8 cellular contexts compared by ENCODE assay signal in genomic region chr2:17646096-17646554, GRCh38.
A peak's percentile ranks its signal among the peaks of the same experiment; 100 is the strongest.
DNase-seq lines count a peak whose midpoint lies in the region; ATAC-seq and TF ChIP-seq lines count a peak whose summit lies in the region.

No MANE protein-coding gene starts in this region.

- no peaks in the 10 kb centered on the region for H3K36me3 ChIP-seq in Caco-2 (ENCODE audit: control insufficient read depth, insufficient read depth, low read length)

- TF ChIP-seq CTCF in Caco-2 (IDR thresholded peaks at IDR 0.05; ENCODE audit: insufficient read depth in 1 of 2, low read depth in 1 of 2, low read length in 1 of 2, severe bottlenecking in 1 of 2, unreplicated experiment in 1 of 2) (peak; percentile 74 to 76), VCaP (conservative IDR thresholded peaks at IDR 0.05) (peak; percentile 88), type B pancreatic cell (conservative IDR thresholded peaks at IDR 0.05) (peak; percentile 85)

- peak in 1 of 2 experiments; percentile 69 for DNase-seq in Caco-2
- DNase-seq in NCI-H2196 (lab: John Stamatoyannopoulos, UW; ENCODE audit: unreplicated experiment): peak; percentile 70
- DNase-seq in epithelial cell of prostate (ENCODE audit: low read depth, low spot score): peak; percentile 39
- DNase-seq in myocyte (ENCODE audit: low read depth): peak; percentile 91
- no peak for DNase-seq in type B pancreatic cell (ENCODE audit: extremely low spot score, unreplicated experiment)

- no TSS peak for BruUV-seq in Caco-2 (replicated peaks; lab: Mats Ljungman, UMichigan)

- no peaks in the 10 kb centered on the region for H3K4me1 ChIP-seq in Caco-2

- H3K36me3 Mint-ChIP-seq in Caco-2 (ENCODE audit: insufficient read depth, unreplicated experiment): peaks cover 4% of the 10 kb centered on the region
- H3K36me3 Mint-ChIP-seq in type B pancreatic cell: no peaks in the 10 kb centered on the region

- H3K27me3 ChIP-seq in Caco-2 (replicated peaks; ENCODE audit: control insufficient read depth, insufficient read depth, low read length): no peaks in the 10 kb centered on the region

- H3K9me3 Mint-ChIP-seq in Caco-2 (ENCODE audit: unreplicated experiment): no peaks in the 10 kb centered on the region
- no peaks in the 10 kb centered on the region for H3K9me3 Mint-ChIP-seq in type B pancreatic cell

- H3K4me3 ChIP-seq in Caco-2 (ENCODE audit: low read depth, low read length): no peak overlapping the region

- ATAC-seq in GM19043 (IDR thresholded peaks at IDR 0.05; ENCODE audit: low read depth, unreplicated experiment) (peak; percentile 87), HG03108 (IDR thresholded peaks at IDR 0.05; ENCODE audit: unreplicated experiment) (peak; percentile 83)

- H3K4me1 Mint-ChIP-seq in Caco-2 (ENCODE audit: low read depth, unreplicated experiment) (no peaks in the 10 kb centered on the region), type B pancreatic cell (ENCODE audit: unreplicated experiment) (peaks cover 5% of the 10 kb centered on the region)

- intact Hi-C loops in Caco-2 (cut with micrococcal nuclease; ENCODE audit: unreplicated experiment): loop anchor here (1.0 to 5.0 kb wide), 2 partner anchors 25 to 54 kb away; no protein-coding TSS in a partner anchor

- H3K27ac Mint-ChIP-seq in Caco-2 (ENCODE audit: unreplicated experiment) (no peak overlapping the region), type B pancreatic cell (peak overlapping the region; percentile 11)

- H3K27ac ChIP-seq in VCaP (peak overlapping the region; percentile 64), epithelial cell of prostate (peak overlapping the region; percentile 62)

- H3K4me3 Mint-ChIP-seq in Caco-2 (ENCODE audit: unreplicated experiment) (no peak overlapping the region), type B pancreatic cell (no peak overlapping the region)

- no peaks in the 10 kb centered on the region for H3K9me3 ChIP-seq in Caco-2

- H3K27me3 Mint-ChIP-seq in Caco-2 (ENCODE audit: insufficient read depth, unreplicated experiment) (no peaks in the 10 kb centered on the region), type B pancreatic cell (no peaks in the 10 kb centered on the region)

- CTCF ChIA-PET in Caco-2 (lab: Charles Lee): interaction anchor here (0.7 to 1.7 kb wide), 8 partner anchors 13 to 273 kb away, joined by 3 to 37 read pairs (median 4); partner anchors contain the start of gene VSNL1

- POLR2A ChIA-PET in Caco-2 (lab: Charles Lee): interaction anchor here (0.6 kb wide), 1 partner anchor 697 kb away, joined by 3 read pairs; no protein-coding TSS in a partner anchor
